Comparison of ENCODE assay signal across 1 cellular context in genomic region chr4:23878912-23879732, GRCh38.
TF ChIP-seq lines count a peak whose summit lies in the region.

No MANE protein-coding gene starts in this region.

TF ChIP-seq in GM23338, 12 proteins besides CTCF, POLR2A, EP300 and RAD21 (continued from another document):
- TF ChIP-seq, protein P1, sequence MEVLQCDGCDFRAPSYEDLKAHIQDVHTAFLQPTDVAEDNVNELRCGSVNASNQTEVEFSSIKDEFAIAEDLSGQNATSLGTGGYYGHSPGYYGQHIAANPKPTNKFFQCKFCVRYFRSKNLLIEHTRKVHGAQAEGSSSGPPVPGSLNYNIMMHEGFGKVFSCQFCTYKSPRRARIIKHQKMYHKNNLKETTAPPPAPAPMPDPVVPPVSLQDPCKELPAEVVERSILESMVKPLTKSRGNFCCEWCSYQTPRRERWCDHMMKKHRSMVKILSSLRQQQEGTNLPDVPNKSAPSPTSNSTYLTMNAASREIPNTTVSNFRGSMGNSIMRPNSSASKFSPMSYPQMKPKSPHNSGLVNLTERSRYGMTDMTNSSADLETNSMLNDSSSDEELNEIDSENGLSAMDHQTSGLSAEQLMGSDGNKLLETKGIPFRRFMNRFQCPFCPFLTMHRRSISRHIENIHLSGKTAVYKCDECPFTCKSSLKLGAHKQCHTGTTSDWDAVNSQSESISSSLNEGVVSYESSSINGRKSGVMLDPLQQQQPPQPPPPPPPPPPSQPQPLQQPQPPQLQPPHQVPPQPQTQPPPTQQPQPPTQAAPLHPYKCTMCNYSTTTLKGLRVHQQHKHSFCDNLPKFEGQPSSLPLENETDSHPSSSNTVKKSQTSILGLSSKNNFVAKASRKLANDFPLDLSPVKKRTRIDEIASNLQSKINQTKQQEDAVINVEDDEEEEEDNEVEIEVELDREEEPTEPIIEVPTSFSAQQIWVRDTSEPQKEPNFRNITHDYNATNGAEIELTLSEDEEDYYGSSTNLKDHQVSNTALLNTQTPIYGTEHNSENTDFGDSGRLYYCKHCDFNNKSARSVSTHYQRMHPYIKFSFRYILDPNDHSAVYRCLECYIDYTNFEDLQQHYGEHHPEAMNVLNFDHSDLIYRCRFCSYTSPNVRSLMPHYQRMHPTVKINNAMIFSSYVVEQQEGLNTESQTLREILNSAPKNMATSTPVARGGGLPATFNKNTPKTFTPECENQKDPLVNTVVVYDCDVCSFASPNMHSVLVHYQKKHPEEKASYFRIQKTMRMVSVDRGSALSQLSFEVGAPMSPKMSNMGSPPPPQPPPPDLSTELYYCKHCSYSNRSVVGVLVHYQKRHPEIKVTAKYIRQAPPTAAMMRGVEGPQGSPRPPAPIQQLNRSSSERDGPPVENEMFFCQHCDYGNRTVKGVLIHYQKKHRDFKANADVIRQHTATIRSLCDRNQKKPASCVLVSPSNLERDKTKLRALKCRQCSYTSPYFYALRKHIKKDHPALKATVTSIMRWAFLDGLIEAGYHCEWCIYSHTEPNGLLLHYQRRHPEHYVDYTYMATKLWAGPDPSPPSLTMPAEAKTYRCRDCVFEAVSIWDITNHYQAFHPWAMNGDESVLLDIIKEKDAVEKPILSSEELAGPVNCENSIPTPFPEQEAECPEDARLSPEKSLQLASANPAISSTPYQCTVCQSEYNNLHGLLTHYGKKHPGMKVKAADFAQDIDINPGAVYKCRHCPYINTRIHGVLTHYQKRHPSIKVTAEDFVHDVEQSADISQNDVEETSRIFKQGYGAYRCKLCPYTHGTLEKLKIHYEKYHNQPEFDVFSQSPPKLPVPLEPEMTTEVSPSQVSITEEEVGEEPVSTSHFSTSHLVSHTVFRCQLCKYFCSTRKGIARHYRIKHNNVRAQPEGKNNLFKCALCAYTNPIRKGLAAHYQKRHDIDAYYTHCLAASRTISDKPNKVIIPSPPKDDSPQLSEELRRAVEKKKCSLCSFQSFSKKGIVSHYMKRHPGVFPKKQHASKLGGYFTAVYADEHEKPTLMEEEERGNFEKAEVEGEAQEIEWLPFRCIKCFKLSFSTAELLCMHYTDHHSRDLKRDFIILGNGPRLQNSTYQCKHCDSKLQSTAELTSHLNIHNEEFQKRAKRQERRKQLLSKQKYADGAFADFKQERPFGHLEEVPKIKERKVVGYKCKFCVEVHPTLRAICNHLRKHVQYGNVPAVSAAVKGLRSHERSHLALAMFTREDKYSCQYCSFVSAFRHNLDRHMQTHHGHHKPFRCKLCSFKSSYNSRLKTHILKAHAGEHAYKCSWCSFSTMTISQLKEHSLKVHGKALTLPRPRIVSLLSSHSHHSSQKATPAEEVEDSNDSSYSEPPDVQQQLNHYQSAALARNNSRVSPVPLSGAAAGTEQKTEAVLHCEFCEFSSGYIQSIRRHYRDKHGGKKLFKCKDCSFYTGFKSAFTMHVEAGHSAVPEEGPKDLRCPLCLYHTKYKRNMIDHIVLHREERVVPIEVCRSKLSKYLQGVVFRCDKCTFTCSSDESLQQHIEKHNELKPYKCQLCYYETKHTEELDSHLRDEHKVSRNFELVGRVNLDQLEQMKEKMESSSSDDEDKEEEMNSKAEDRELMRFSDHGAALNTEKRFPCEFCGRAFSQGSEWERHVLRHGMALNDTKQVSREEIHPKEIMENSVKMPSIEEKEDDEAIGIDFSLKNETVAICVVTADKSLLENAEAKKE (CRISPR knock-in tag; IDR thresholded peaks at IDR 0.05) = no peak
- TF ChIP-seq ZNF331 (CRISPR knock-in tag; IDR thresholded peaks at IDR 0.05; ENCODE audit: low read depth) = no peak
